8 cellular contexts compared by ENCODE assay signal in genomic region chrX:24153175-24153795, GRCh38. TPM values are rescaled to one million over a fixed set of nuclear protein-coding genes. Genes with fewer than 3 reads are reported as not detected.
A peak's percentile ranks its signal among the peaks of the same experiment; 100 is the strongest.
DNase-seq lines count a peak whose midpoint lies in the region; ATAC-seq and TF ChIP-seq lines count a peak whose summit lies in the region.

No MANE protein-coding gene starts in this region.

- H3K4me1 ChIP-seq in stomach smooth muscle (ENCODE audit: control insufficient read depth, insufficient read depth, low read length) = peaks cover 23% of the 10 kb centered on the region

- no peak for ATAC-seq in GM21381 (IDR thresholded peaks at IDR 0.05; ENCODE audit: unreplicated experiment)

- no peak for TF ChIP-seq POLR2A in erythroblast (IDR thresholded peaks at IDR 0.05; ENCODE audit: low read length)

- peak overlapping the region; percentile 12 for H3K27ac ChIP-seq in stomach smooth muscle (ENCODE audit: low read length)

- peak; percentile 66 for DNase-seq in activated effector memory CD4-positive, alpha-beta T cell treated with anti-CD3 and anti-CD28 coated beads, Interleukin-2, amount 50 U/mL, for 16 hours
- DNase-seq in activated effector memory CD4-positive, alpha-beta T cell treated with Interleukin-2 at 50 U/mL for 16 hours = no peak
- DNase-seq in SK-N-DZ (ENCODE audit: low spot score) (peak; percentile 63), erythroblast (lab: John Stamatoyannopoulos, UW) (peak; percentile 4 to 19), NCI-H510A treated with DMSO at 0.1 percent for 48 hours (lab: John Stamatoyannopoulos, UW) (no peak), SKM-1 (lab: John Stamatoyannopoulos, UW; ENCODE audit: unreplicated experiment) (no peak)

- no peaks in the 10 kb centered on the region for H3K27me3 ChIP-seq in stomach smooth muscle (ENCODE audit: control insufficient read depth in 1 of 2, insufficient read depth in 2 of 2, low read length in 2 of 2)

- no peaks in the 10 kb centered on the region for H3K9me3 ChIP-seq in stomach smooth muscle (ENCODE audit: control insufficient read depth in 2 of 2, low read length in 2 of 2)

- no peaks in the 10 kb centered on the region for H3K36me3 ChIP-seq in stomach smooth muscle (ENCODE audit: control insufficient read depth in 2 of 2, insufficient read depth in 2 of 2, low read length in 2 of 2)

- peak overlapping the region; percentile 21 to 24 for H3K4me3 ChIP-seq in stomach smooth muscle (ENCODE audit: low read length in 2 of 2)

- H3K9ac ChIP-seq in stomach smooth muscle (ENCODE audit: low read length in 2 of 2) = no peak overlapping the region

RNA-seq across cellular contexts. Expression of gene ZFX, which starts 3.8 kb away (rescaled TPM):
- 14.3 and 19.9 TPM in 2 replicates for polyA plus RNA-seq in SK-N-DZ (2014; cell fraction: cytosol; rRNA removed)
- 6.9 and 10.0 TPM in 2 replicates for polyA plus RNA-seq in SK-N-DZ (2014; cell fraction: nucleus; rRNA removed)

Comparison
In these comparisons a context has a peak if more than half of its experiments do, and no peak if none do; other contexts are left out.
1. DNase-seq: peak in activated effector memory CD4-positive, alpha-beta T cell treated with anti-CD3 and anti-CD28 coated beads, Interleukin-2, amount 50 U/mL, for 16 hours (single experiment), SK-N-DZ (single experiment) and erythroblast (2 of 2); none in activated effector memory CD4-positive, alpha-beta T cell treated with Interleukin-2 at 50 U/mL for 16 hours (single experiment), NCI-H510A treated with DMSO at 0.1 percent for 48 hours (single experiment) and SKM-1 (single experiment).